Comparison of ENCODE assay signal across 2 cellular contexts in the genomic region with DNA sequence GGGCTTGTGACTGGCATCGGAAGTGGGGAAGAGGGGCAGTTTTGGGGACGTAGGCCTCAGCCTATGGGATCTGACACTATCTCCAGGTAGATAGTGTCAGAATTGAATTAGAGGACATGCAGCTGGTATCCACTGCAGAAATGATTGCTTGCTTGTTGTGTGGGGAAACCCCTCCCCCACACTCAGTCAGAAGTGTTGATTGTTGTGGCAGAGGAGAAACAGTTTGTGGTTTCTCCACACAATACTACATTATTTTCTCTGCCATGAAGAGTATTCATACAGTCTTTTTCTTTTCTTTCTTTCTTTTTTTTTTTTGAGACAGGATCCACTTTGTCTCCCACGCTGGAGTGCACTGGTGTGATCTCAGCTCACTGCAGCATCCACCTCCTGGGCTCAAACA.
TF ChIP-seq lines count a peak whose summit lies in the region.

No MANE protein-coding gene starts in this region.

TF ChIP-seq in IMR-90, 13 proteins besides CTCF, POLR2A, EP300 and RAD21 (continued from another document):
- TF ChIP-seq NFE2L2 (IDR thresholded peaks at IDR 0.05; ENCODE audit: low read depth, low read length), result no peak
- no peak for TF ChIP-seq RFX5 (IDR thresholded peaks at IDR 0.05; ENCODE audit: low read depth, low read length)
- TF ChIP-seq BHLHE40 (IDR thresholded peaks at IDR 0.05; ENCODE audit: low read depth, low read length), result no peak
- no peak for TF ChIP-seq MAFK (IDR thresholded peaks at IDR 0.05; ENCODE audit: low read depth, low read length)
- no peak for TF ChIP-seq SMC3 (IDR thresholded peaks at IDR 0.05; ENCODE audit: low read depth, low read length)
- TF ChIP-seq RCOR1 (IDR thresholded peaks at IDR 0.05; ENCODE audit: insufficient replicate concordance, low read length), result no peak
- TF ChIP-seq MXI1 (IDR thresholded peaks at IDR 0.05; ENCODE audit: borderline replicate concordance, low read depth, low read length), result no peak

TF ChIP-seq in GM12878, 131 proteins besides CTCF, POLR2A, EP300 and RAD21 (continues in another document):
- TF ChIP-seq, protein P1, sequence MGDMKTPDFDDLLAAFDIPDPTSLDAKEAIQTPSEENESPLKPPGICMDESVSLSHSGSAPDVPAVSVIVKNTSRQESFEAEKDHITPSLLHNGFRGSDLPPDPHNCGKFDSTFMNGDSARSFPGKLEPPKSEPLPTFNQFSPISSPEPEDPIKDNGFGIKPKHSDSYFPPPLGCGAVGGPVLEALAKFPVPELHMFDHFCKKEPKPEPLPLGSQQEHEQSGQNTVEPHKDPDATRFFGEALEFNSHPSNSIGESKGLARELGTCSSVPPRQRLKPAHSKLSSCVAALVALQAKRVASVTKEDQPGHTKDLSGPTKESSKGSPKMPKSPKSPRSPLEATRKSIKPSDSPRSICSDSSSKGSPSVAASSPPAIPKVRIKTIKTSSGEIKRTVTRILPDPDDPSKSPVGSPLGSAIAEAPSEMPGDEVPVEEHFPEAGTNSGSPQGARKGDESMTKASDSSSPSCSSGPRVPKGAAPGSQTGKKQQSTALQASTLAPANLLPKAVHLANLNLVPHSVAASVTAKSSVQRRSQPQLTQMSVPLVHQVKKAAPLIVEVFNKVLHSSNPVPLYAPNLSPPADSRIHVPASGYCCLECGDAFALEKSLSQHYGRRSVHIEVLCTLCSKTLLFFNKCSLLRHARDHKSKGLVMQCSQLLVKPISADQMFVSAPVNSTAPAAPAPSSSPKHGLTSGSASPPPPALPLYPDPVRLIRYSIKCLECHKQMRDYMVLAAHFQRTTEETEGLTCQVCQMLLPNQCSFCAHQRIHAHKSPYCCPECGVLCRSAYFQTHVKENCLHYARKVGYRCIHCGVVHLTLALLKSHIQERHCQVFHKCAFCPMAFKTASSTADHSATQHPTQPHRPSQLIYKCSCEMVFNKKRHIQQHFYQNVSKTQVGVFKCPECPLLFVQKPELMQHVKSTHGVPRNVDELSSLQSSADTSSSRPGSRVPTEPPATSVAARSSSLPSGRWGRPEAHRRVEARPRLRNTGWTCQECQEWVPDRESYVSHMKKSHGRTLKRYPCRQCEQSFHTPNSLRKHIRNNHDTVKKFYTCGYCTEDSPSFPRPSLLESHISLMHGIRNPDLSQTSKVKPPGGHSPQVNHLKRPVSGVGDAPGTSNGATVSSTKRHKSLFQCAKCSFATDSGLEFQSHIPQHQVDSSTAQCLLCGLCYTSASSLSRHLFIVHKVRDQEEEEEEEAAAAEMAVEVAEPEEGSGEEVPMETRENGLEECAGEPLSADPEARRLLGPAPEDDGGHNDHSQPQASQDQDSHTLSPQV (IDR thresholded peaks at IDR 0.05), result no peak
- TF ChIP-seq NFIC (IDR thresholded peaks at IDR 0.05; ENCODE audit: low read depth, low read length), result peak; percentile 55
- TF ChIP-seq CBX3 (IDR thresholded peaks at IDR 0.05; ENCODE audit: borderline replicate concordance, low read depth), result no peak
- peak; percentile 74; the same call in 1 of the 2 replicates for TF ChIP-seq TCF12 (IDR thresholded peaks at IDR 0.05; ENCODE audit: low read depth, low read length)
- 0 out of 2 replicates have a peak, but pooled peaks have one; percentile 13 for TF ChIP-seq CREB1 (IDR thresholded peaks at IDR 0.05; ENCODE audit: low read depth)
- 0 out of 2 replicates have a peak, but pooled peaks have one; percentile 9 for TF ChIP-seq GABPA (IDR thresholded peaks at IDR 0.05; ENCODE audit: low read depth)
- TF ChIP-seq CEBPB (IDR thresholded peaks at IDR 0.05; ENCODE audit: borderline replicate concordance in 1 of 2, low read depth in 2 of 2, low read length in 2 of 2), result peak in 1 of 2 experiments; percentile 47; a peak in 1 of 4 replicates
- TF ChIP-seq, protein P2, sequence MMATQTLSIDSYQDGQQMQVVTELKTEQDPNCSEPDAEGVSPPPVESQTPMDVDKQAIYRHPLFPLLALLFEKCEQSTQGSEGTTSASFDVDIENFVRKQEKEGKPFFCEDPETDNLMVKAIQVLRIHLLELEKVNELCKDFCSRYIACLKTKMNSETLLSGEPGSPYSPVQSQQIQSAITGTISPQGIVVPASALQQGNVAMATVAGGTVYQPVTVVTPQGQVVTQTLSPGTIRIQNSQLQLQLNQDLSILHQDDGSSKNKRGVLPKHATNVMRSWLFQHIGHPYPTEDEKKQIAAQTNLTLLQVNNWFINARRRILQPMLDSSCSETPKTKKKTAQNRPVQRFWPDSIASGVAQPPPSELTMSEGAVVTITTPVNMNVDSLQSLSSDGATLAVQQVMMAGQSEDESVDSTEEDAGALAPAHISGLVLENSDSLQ (IDR thresholded peaks at IDR 0.05), result peak; percentile 33
- TF ChIP-seq, protein P3, sequence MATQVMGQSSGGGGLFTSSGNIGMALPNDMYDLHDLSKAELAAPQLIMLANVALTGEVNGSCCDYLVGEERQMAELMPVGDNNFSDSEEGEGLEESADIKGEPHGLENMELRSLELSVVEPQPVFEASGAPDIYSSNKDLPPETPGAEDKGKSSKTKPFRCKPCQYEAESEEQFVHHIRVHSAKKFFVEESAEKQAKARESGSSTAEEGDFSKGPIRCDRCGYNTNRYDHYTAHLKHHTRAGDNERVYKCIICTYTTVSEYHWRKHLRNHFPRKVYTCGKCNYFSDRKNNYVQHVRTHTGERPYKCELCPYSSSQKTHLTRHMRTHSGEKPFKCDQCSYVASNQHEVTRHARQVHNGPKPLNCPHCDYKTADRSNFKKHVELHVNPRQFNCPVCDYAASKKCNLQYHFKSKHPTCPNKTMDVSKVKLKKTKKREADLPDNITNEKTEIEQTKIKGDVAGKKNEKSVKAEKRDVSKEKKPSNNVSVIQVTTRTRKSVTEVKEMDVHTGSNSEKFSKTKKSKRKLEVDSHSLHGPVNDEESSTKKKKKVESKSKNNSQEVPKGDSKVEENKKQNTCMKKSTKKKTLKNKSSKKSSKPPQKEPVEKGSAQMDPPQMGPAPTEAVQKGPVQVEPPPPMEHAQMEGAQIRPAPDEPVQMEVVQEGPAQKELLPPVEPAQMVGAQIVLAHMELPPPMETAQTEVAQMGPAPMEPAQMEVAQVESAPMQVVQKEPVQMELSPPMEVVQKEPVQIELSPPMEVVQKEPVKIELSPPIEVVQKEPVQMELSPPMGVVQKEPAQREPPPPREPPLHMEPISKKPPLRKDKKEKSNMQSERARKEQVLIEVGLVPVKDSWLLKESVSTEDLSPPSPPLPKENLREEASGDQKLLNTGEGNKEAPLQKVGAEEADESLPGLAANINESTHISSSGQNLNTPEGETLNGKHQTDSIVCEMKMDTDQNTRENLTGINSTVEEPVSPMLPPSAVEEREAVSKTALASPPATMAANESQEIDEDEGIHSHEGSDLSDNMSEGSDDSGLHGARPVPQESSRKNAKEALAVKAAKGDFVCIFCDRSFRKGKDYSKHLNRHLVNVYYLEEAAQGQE (IDR thresholded peaks at IDR 0.05; ENCODE audit: low read depth, low read length), result no peak
- no peak for TF ChIP-seq ASH2L (IDR thresholded peaks at IDR 0.05; ENCODE audit: borderline replicate concordance, low read depth)
- no peak for TF ChIP-seq WRNIP1 (IDR thresholded peaks at IDR 0.05; ENCODE audit: borderline replicate concordance, low read depth, low read length)
- peak; percentile 95 for TF ChIP-seq RUNX3 (IDR thresholded peaks at IDR 0.05; ENCODE audit: low read length)
- peak; percentile 43; the same call in 1 of the 2 replicates for TF ChIP-seq TCF3 (IDR thresholded peaks at IDR 0.05; ENCODE audit: borderline replicate concordance, insufficient read depth, low read depth, low read length)
- no peak for TF ChIP-seq FOXK2 (IDR thresholded peaks at IDR 0.05)
- no peak for TF ChIP-seq STAT1 (conservative IDR thresholded peaks at IDR 0.05)
- TF ChIP-seq BHLHE40 (IDR thresholded peaks at IDR 0.05; ENCODE audit: borderline replicate concordance in 1 of 2, low read depth in 2 of 2, low read length in 1 of 2), result peak in 1 of 2 experiments; percentile 32; a peak in 1 of 4 replicates
- TF ChIP-seq, protein P4, sequence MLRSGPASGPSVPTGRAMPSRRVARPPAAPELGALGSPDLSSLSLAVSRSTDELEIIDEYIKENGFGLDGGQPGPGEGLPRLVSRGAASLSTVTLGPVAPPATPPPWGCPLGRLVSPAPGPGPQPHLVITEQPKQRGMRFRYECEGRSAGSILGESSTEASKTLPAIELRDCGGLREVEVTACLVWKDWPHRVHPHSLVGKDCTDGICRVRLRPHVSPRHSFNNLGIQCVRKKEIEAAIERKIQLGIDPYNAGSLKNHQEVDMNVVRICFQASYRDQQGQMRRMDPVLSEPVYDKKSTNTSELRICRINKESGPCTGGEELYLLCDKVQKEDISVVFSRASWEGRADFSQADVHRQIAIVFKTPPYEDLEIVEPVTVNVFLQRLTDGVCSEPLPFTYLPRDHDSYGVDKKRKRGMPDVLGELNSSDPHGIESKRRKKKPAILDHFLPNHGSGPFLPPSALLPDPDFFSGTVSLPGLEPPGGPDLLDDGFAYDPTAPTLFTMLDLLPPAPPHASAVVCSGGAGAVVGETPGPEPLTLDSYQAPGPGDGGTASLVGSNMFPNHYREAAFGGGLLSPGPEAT (IDR thresholded peaks at IDR 0.05; ENCODE audit: low read depth), result peak; percentile 75
- peak; percentile 79 for TF ChIP-seq NBN (IDR thresholded peaks at IDR 0.05)
- TF ChIP-seq, protein P5, sequence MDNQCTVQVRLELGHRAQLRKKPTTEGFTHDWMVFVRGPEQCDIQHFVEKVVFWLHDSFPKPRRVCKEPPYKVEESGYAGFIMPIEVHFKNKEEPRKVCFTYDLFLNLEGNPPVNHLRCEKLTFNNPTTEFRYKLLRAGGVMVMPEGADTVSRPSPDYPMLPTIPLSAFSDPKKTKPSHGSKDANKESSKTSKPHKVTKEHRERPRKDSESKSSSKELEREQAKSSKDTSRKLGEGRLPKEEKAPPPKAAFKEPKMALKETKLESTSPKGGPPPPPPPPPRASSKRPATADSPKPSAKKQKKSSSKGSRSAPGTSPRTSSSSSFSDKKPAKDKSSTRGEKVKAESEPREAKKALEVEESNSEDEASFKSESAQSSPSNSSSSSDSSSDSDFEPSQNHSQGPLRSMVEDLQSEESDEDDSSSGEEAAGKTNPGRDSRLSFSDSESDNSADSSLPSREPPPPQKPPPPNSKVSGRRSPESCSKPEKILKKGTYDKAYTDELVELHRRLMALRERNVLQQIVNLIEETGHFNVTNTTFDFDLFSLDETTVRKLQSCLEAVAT (IDR thresholded peaks at IDR 0.05), result peak; percentile 78
- 0 out of 2 replicates have a peak, but pooled peaks have one; percentile 36 for TF ChIP-seq IRF4 (IDR thresholded peaks at IDR 0.05; ENCODE audit: low read depth, low read length)
- peak; percentile 42 for TF ChIP-seq DPF2 (IDR thresholded peaks at IDR 0.05)
- no peak for TF ChIP-seq HDAC6 (IDR thresholded peaks at IDR 0.05; ENCODE audit: unreplicated experiment)
- peak; percentile 33; the same call in 1 of the 2 replicates for TF ChIP-seq MTA3 (IDR thresholded peaks at IDR 0.05; ENCODE audit: borderline replicate concordance, low read length)
- TF ChIP-seq ATF7 (IDR thresholded peaks at IDR 0.05; ENCODE audit: low read depth), result peak; percentile 56
- TF ChIP-seq CREM (IDR thresholded peaks at IDR 0.05; ENCODE audit: low read depth), result peak; percentile 34; the same call in 1 of the 2 replicates
- TF ChIP-seq MEF2A (IDR thresholded peaks at IDR 0.05; ENCODE audit: insufficient read depth, low read depth, low read length), result peak; percentile 50; the same call in 1 of the 2 replicates
- TF ChIP-seq PAX5 (IDR thresholded peaks at IDR 0.05; ENCODE audit: borderline replicate concordance, low read depth, low read length), result peak; percentile 29; the same call in 1 of the 2 replicates
- TF ChIP-seq BMI1 (IDR thresholded peaks at IDR 0.05; ENCODE audit: borderline replicate concordance), result no peak
- 0 out of 2 replicates have a peak, but pooled peaks have one; percentile 43 for TF ChIP-seq FOXM1 (IDR thresholded peaks at IDR 0.05; ENCODE audit: low read depth, low read length)
- TF ChIP-seq, protein P6, sequence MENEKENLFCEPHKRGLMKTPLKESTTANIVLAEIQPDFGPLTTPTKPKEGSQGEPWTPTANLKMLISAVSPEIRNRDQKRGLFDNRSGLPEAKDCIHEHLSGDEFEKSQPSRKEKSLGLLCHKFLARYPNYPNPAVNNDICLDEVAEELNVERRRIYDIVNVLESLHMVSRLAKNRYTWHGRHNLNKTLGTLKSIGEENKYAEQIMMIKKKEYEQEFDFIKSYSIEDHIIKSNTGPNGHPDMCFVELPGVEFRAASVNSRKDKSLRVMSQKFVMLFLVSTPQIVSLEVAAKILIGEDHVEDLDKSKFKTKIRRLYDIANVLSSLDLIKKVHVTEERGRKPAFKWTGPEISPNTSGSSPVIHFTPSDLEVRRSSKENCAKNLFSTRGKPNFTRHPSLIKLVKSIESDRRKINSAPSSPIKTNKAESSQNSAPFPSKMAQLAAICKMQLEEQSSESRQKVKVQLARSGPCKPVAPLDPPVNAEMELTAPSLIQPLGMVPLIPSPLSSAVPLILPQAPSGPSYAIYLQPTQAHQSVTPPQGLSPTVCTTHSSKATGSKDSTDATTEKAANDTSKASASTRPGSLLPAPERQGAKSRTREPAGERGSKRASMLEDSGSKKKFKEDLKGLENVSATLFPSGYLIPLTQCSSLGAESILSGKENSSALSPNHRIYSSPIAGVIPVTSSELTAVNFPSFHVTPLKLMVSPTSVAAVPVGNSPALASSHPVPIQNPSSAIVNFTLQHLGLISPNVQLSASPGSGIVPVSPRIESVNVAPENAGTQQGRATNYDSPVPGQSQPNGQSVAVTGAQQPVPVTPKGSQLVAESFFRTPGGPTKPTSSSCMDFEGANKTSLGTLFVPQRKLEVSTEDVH (IDR thresholded peaks at IDR 0.05; ENCODE audit: low read depth, partially characterized antibody), result no peak
- 0 out of 2 replicates have a peak, but pooled peaks have one; percentile 28 for TF ChIP-seq BCL11A (IDR thresholded peaks at IDR 0.05; ENCODE audit: low read depth, low read length)
- 0 out of 2 replicates have a peak, but pooled peaks have one; percentile 27 for TF ChIP-seq JUNB (IDR thresholded peaks at IDR 0.05)
- TF ChIP-seq, protein P7, sequence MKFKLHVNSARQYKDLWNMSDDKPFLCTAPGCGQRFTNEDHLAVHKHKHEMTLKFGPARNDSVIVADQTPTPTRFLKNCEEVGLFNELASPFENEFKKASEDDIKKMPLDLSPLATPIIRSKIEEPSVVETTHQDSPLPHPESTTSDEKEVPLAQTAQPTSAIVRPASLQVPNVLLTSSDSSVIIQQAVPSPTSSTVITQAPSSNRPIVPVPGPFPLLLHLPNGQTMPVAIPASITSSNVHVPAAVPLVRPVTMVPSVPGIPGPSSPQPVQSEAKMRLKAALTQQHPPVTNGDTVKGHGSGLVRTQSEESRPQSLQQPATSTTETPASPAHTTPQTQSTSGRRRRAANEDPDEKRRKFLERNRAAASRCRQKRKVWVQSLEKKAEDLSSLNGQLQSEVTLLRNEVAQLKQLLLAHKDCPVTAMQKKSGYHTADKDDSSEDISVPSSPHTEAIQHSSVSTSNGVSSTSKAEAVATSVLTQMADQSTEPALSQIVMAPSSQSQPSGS (IDR thresholded peaks at IDR 0.05; ENCODE audit: low read length), result peak; percentile 57; the same call in 1 of the 2 replicates
- no peak for TF ChIP-seq SRF (IDR thresholded peaks at IDR 0.05; ENCODE audit: low read depth in 2 of 2, low read length in 2 of 2)
- peak; percentile 69 to 78; a peak in 2 of 4 replicates for TF ChIP-seq IKZF2 (IDR thresholded peaks at IDR 0.05)
- TF ChIP-seq LARP7 (IDR thresholded peaks at IDR 0.05), result no peak
- peak; percentile 82 for TF ChIP-seq MTA2 (IDR thresholded peaks at IDR 0.05; ENCODE audit: low read depth)
- TF ChIP-seq, protein P8, sequence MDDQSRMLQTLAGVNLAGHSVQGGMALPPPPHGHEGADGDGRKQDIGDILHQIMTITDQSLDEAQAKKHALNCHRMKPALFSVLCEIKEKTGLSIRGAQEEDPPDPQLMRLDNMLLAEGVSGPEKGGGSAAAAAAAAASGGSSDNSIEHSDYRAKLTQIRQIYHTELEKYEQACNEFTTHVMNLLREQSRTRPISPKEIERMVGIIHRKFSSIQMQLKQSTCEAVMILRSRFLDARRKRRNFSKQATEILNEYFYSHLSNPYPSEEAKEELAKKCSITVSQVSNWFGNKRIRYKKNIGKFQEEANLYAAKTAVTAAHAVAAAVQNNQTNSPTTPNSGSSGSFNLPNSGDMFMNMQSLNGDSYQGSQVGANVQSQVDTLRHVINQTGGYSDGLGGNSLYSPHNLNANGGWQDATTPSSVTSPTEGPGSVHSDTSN (IDR thresholded peaks at IDR 0.05; ENCODE audit: insufficient replicate concordance, low read depth, low read length), result no peak
